12 cellular contexts compared by ENCODE assay signal in the genomic region with DNA sequence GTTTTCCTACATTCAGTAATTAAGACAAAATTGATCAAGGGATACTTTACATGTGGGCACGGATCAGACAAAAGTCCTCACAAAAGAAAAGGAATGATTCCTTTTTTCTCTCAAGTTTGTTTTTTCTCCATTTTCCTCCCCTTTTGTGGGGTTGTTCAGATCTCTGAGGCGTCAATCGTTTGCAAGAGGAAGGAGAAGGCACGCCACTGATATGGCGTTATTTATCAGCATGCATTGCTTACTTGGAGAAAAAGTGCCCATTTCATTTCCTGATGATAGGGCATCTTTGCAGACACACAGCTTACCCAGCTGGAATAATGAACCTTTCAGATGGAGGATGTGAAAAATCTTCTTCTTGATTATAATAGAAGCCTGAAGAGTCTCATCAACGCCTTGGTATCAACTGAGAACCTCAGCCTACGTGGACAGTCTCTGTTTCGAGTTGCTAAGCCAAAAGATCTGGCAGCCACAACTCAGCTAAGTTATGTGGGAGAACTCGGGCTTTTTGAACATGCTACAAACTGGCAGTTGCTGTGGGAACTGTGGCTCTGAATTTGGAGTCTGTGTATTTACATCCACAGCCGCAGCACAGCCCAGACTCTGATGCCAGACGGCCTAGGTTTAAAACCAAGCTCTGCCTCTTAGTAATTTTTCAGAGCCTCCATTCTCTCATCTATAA.
A peak's percentile ranks its signal among the peaks of the same experiment; 100 is the strongest.
DNase-seq lines count a peak whose midpoint lies in the region; ATAC-seq and TF ChIP-seq lines count a peak whose summit lies in the region.
"Had no signal": no experiment of that assay in that cellular context is flagged by ENCODE, and none has a peak within 500 bp of the region (broad histone marks: within the 10 kb centered on the region; RNA-seq: fewer than 3 reads in every experiment).

No MANE protein-coding gene starts in this region.

- POLR2A ChIA-PET in HEK293T (lab: Yijun Ruan, JAX), result no interaction called here

- peak overlapping the region; percentile 88 for H3K27ac Mint-ChIP-seq in memory B cell
- H3K27ac Mint-ChIP-seq: nephron progenitor cell had no signal

- H3K27me3 Mint-ChIP-seq in memory B cell, result no peaks in the 10 kb centered on the region

- H3K9me3 Mint-ChIP-seq in memory B cell, result no peaks in the 10 kb centered on the region

- CTCF ChIA-PET in HEK293T (lab: Yijun Ruan, JAX), result no interaction called here

- DNase-seq in stimulated activated CD4-positive, alpha-beta T cell treated with anti-CD3 and anti-CD28 coated beads, Interleukin-1b, Interleukin-23, amount 100 ng/mL, for 48 hours, result peak; percentile 45
- DNase-seq in stimulated activated CD4-positive, alpha-beta T cell treated with anti-CD3 and anti-CD28 coated beads, Interleukin-12 subunit alpha, Interleukin-12 subunit beta, amount 100 ng/mL, for 4 hours, result no peak
- DNase-seq in activated T-cell treated with anti-CD3 and anti-CD28 coated beads for 48 hours (ENCODE audit: low read depth), result peak; percentile 37
- DNase-seq in memory B cell (ENCODE audit: low spot score in 2 of 2), result no peak
- no peak for DNase-seq in COLO668 (lab: John Stamatoyannopoulos, UW; ENCODE audit: unreplicated experiment)
- DNase-seq in HEK293T (ENCODE audit: extremely low spot score), result no peak
- DNase-seq: AML-193; effector CD4-positive, alpha-beta T cell; MV-4-11; nephron progenitor cell had no signal

- peaks cover 57% of the 10 kb centered on the region for H3K4me1 Mint-ChIP-seq in memory B cell

- ATAC-seq in memory B cell (ENCODE audit: low read depth) (no peak), GM18909 (IDR thresholded peaks at IDR 0.05; ENCODE audit: poor library complexity, unreplicated experiment) (no peak), HG02970 (IDR thresholded peaks at IDR 0.05; ENCODE audit: low FRiP score, unreplicated experiment) (no peak)

- H3K4me3 Mint-ChIP-seq in memory B cell, result peak overlapping the region; percentile 8
- H3K4me3 Mint-ChIP-seq: nephron progenitor cell had no signal

- H3K36me3 Mint-ChIP-seq in memory B cell, result peaks cover 60% of the 10 kb centered on the region

TF ChIP-seq in HEK293T, 16 proteins besides CTCF, POLR2A, EP300 and RAD21:
- TF ChIP-seq FOXK2 (IDR thresholded peaks at IDR 0.05) (no peak), HDGF (IDR thresholded peaks at IDR 0.05; ENCODE audit: borderline replicate concordance) (no peak), ELF4 (IDR thresholded peaks at IDR 0.05) (no peak), L3MBTL2 (conservative IDR thresholded peaks at IDR 0.05) (no peak), SUZ12 (IDR thresholded peaks at IDR 0.05) (no peak), FOXM1 (IDR thresholded peaks at IDR 0.05; ENCODE audit: borderline replicate concordance) (no peak), TARDBP (IDR thresholded peaks at IDR 0.05) (no peak), FOXA1 (IDR thresholded peaks at IDR 0.05) (no peak), NFRKB (IDR thresholded peaks at IDR 0.05) (no peak)
- TF ChIP-seq, protein P1, sequence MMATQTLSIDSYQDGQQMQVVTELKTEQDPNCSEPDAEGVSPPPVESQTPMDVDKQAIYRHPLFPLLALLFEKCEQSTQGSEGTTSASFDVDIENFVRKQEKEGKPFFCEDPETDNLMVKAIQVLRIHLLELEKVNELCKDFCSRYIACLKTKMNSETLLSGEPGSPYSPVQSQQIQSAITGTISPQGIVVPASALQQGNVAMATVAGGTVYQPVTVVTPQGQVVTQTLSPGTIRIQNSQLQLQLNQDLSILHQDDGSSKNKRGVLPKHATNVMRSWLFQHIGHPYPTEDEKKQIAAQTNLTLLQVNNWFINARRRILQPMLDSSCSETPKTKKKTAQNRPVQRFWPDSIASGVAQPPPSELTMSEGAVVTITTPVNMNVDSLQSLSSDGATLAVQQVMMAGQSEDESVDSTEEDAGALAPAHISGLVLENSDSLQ (IDR thresholded peaks at IDR 0.05), result no peak

Comparison
In these comparisons a context has a peak if more than half of its experiments do, and no peak if none do; other contexts are left out.
1. DNase-seq: peak in stimulated activated CD4-positive, alpha-beta T cell treated with anti-CD3 and anti-CD28 coated beads, Interleukin-1b, Interleukin-23, amount 100 ng/mL, for 48 hours (single experiment) and activated T-cell treated with anti-CD3 and anti-CD28 coated beads for 48 hours (single experiment); none in stimulated activated CD4-positive, alpha-beta T cell treated with anti-CD3 and anti-CD28 coated beads, Interleukin-12 subunit alpha, Interleukin-12 subunit beta, amount 100 ng/mL, for 4 hours (single experiment), memory B cell (0 of 2), COLO668 (single experiment) and HEK293T (single experiment).